ENCODE assay signal across 17 cellular contexts in the genomic region with DNA sequence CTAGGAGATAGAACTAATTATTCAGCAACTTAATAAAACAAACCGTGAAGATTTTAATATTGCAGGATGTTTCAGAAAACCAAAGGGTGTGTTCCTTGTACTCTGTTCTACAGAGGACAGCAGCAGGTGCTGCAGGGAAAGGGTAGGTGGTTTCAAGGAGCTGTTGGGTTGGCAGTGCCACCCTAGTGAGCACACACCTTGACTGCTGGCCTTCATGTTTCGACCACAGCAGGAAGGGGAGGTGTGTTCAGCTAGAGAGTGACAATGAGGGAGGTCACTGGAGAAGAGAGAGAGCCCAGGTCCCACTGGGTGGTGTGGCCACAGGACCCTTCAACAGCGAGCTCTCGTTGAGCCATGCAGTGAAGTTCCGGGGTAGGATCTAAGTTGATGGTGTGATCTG.
"Had no signal": no experiment of that assay in that cellular context is flagged by ENCODE, and none has a peak within 500 bp of the region (broad histone marks: within the 10 kb centered on the region; RNA-seq: fewer than 3 reads in every experiment).

No MANE protein-coding gene starts in this region.

- H3K36me3 ChIP-seq: breast epithelium had no signal

- H3K27me3 ChIP-seq: ascending aorta, breast epithelium, upper lobe of right lung had no signal

- DNase-seq: activated B cell treated with CpG ODN at 0.5 μM for 24 hours; activated CD4-positive, alpha-beta T cell treated with anti-CD3 and anti-CD28 coated beads for 4 hours; glutamatergic neuron; hypothalamus; islet precursor cell; left colon; lower lobe of right lung; stimulated activated naive CD4-positive, alpha-beta T cell treated with Interleukin-2 at 50 U/mL for 16 hours; upper lobe of right lung had no signal

- H3K4me3 Mint-ChIP-seq: activated B cell treated with CpG ODN at 0.5 μM for 24 hours; natural killer cell treated with Interleukin-12 subunit alpha and Interleukin-12 subunit beta and Interleukin-15 and Interleukin-18, amount 100 ng/mL, for 72 hours; T-helper 2 cell treated with Interferon-gamma antibody and Interleukin-4, amounts not matched to agents 5 μg/mL and 100 μg/mL, for 36 hours had no signal

- H3K27me3 Mint-ChIP-seq: activated B cell treated with CpG ODN at 0.5 μM for 24 hours; natural killer cell treated with Interleukin-12 subunit alpha and Interleukin-12 subunit beta and Interleukin-15 and Interleukin-18, amount 100 ng/mL, for 72 hours had no signal

- H3K9me3 ChIP-seq: ascending aorta, breast epithelium, lower lobe of right lung, upper lobe of right lung had no signal

- H3K9me3 Mint-ChIP-seq: activated B cell treated with CpG ODN at 0.5 μM for 24 hours; natural killer cell treated with Interleukin-12 subunit alpha and Interleukin-12 subunit beta and Interleukin-15 and Interleukin-18, amount 100 ng/mL, for 72 hours; T-helper 2 cell treated with Interferon-gamma antibody and Interleukin-4, amounts not matched to agents 5 μg/mL and 100 μg/mL, for 36 hours had no signal

- FAIRE-seq: endometrium, TTC549 had no signal

- ATAC-seq: left colon, lower lobe of right lung, upper lobe of right lung had no signal

- H3K27ac Mint-ChIP-seq: activated B cell treated with CpG ODN at 0.5 μM for 24 hours; natural killer cell treated with Interleukin-12 subunit alpha and Interleukin-12 subunit beta and Interleukin-15 and Interleukin-18, amount 100 ng/mL, for 72 hours; T-helper 2 cell treated with Interferon-gamma antibody and Interleukin-4, amounts not matched to agents 5 μg/mL and 100 μg/mL, for 36 hours had no signal

- H3K27ac ChIP-seq: ascending aorta, breast epithelium, coronary artery, lower lobe of right lung, parathyroid adenoma, upper lobe of right lung had no signal

- H3K4me1 ChIP-seq: ascending aorta, breast epithelium, lower lobe of right lung, parathyroid adenoma, upper lobe of right lung had no signal

- H3K4me3 ChIP-seq: ascending aorta, breast epithelium, coronary artery, lower lobe of right lung, upper lobe of right lung had no signal
